ENCODE assay signal across 16 cellular contexts in genomic region chr16:5415123-5415522, GRCh38.
"Had no signal": no experiment of that assay in that cellular context is flagged by ENCODE, and none has a peak within 500 bp of the region (broad histone marks: within the 10 kb centered on the region; RNA-seq: fewer than 3 reads in every experiment).

No MANE protein-coding gene starts in this region.

- H3K4me2 ChIP-seq: smooth muscle cell had no signal

- H3K27ac ChIP-seq: brain microvascular endothelial cell, right atrium auricular region, tibial artery, vagina had no signal

- H3K4me1 ChIP-seq: right atrium auricular region, vagina had no signal

- ATAC-seq: activated CD8-positive, alpha-beta memory T cell treated with anti-CD3 and anti-CD28 coated beads, Interleukin-2, amount 10 ng/mL, durations not matched to agents 7 days and 5 days; activated T-cell treated with anti-CD3 and anti-CD28 coated beads, Interleukin-2, amount 50 U/mL, for 4 hours; effector memory CD8-positive, alpha-beta T cell; left cardiac atrium; naive thymus-derived CD4-positive, alpha-beta T cell had no signal

- H3K4me3 ChIP-seq: lung, right atrium auricular region, smooth muscle cell, tibial artery, vagina had no signal

- H3K9me3 ChIP-seq: right atrium auricular region, tibial artery, vagina had no signal

- H3K36me3 ChIP-seq: brain microvascular endothelial cell, right atrium auricular region, tibial artery, vagina had no signal

- H3K27me3 ChIP-seq: brain microvascular endothelial cell, right atrium auricular region, tibial artery, vagina had no signal

- DNase-seq: activated CD4-positive, alpha-beta T cell treated with anti-CD3 and anti-CD28 coated beads, Interleukin-2, amount 50 U/mL, for 48 hours; activated CD4-positive, CD25-positive, alpha-beta regulatory T cell treated with anti-CD3 and anti-CD28 coated beads, Interleukin-2, amount 50 U/mL, for 72 hours; activated CD8-positive, alpha-beta memory T cell treated with anti-CD3 and anti-CD28 coated beads, Interleukin-2, amount 10 ng/mL, durations not matched to agents 7 days and 5 days; activated effector memory CD4-positive, alpha-beta T cell treated with anti-CD3 and anti-CD28 coated beads, Interleukin-2, amount 50 U/mL, for 16 hours; activated T-cell treated with anti-CD3 and anti-CD28 coated beads, Interleukin-2, amount 50 U/mL, for 4 hours; amygdala; brain microvascular endothelial cell; effector memory CD8-positive, alpha-beta T cell; erythroblast; left cardiac atrium; naive thymus-derived CD4-positive, alpha-beta T cell; tibial artery had no signal
